Comparison of ENCODE assay signal across 25 cellular contexts in genomic region chr7:137848095-137848494, GRCh38. TPM values are rescaled to one million over a fixed set of nuclear protein-coding genes. Genes with fewer than 3 reads are reported as not detected.
DNase-seq lines count a peak whose midpoint lies in the region; ATAC-seq and FAIRE-seq lines count a peak whose summit lies in the region.
"Had no signal": no experiment of that assay in that cellular context is flagged by ENCODE, and none has a peak within 500 bp of the region (broad histone marks: within the 10 kb centered on the region; RNA-seq: fewer than 3 reads in every experiment).

No MANE protein-coding gene starts in this region.

- no peak overlapping the region for H3K9ac ChIP-seq in iPS-15b (ENCODE audit: low read depth, low read length)

- no peak for ATAC-seq in T-cell (replicated peaks in 1 of 4)

- H3K36me3 Mint-ChIP-seq in T-helper 2 cell treated with Interferon-gamma antibody and Interleukin-4, amounts not matched to agents 5 μg/mL and 100 μg/mL, for 36 hours (ENCODE audit: low read depth): no peaks in the 10 kb centered on the region
- H3K36me3 Mint-ChIP-seq in T-cell: no peaks in the 10 kb centered on the region
- H3K36me3 Mint-ChIP-seq: activated naive CD4-positive, alpha-beta T cell treated with anti-CD3 and anti-CD28 coated beads, Interleukin-2, amount 50 U/mL, for 24 hours had no signal

- H3K4me1 Mint-ChIP-seq in T-helper 2 cell treated with Interferon-gamma antibody and Interleukin-4, amounts not matched to agents 5 μg/mL and 100 μg/mL, for 36 hours (ENCODE audit: low read depth): peaks cover 2% of the 10 kb centered on the region
- peaks cover 0 to 9% (median 9%) of the 10 kb centered on the region in 3 donors for H3K4me1 Mint-ChIP-seq in T-cell

- no peaks in the 10 kb centered on the region for H3K36me3 ChIP-seq in iPS-15b (ENCODE audit: control insufficient read depth, insufficient read depth, low read length)
- H3K36me3 ChIP-seq: BE2C, upper lobe of left lung had no signal

- H3K27me3 ChIP-seq in iPS-15b (ENCODE audit: control insufficient read depth, insufficient read depth, low read length): peaks cover 44% of the 10 kb centered on the region
- H3K27me3 ChIP-seq: right atrium auricular region had no signal

- H3K27me3 Mint-ChIP-seq in T-helper 2 cell treated with Interferon-gamma antibody and Interleukin-4, amounts not matched to agents 5 μg/mL and 100 μg/mL, for 36 hours (ENCODE audit: low read depth): peaks cover 70% of the 10 kb centered on the region
- H3K27me3 Mint-ChIP-seq in T-cell: peaks cover 39 to 48% of the 10 kb centered on the region in 2 donors

- peaks cover 12% of the 10 kb centered on the region for H3K4me1 ChIP-seq in iPS-15b (ENCODE audit: control insufficient read depth, insufficient read depth, low read length)
- H3K4me1 ChIP-seq: A549, BE2C, foreskin keratinocyte had no signal

- no peak for FAIRE-seq in RCC 7860 (lab: Jason Lieb, UNC)
- FAIRE-seq: A549, G401.6 had no signal

- CTCF ChIA-PET in T-cell (lab: Charles Lee): no interaction called here

- DNase-seq in T-helper 2 cell treated with Interferon-gamma antibody and Interleukin-4, amounts not matched to agents 5 μg/mL and 100 μg/mL, for 36 hours (ENCODE audit: low spot score): no peak
- no peak for DNase-seq in T-helper 2 cell
- no peak for DNase-seq in T-cell
- peak; percentile 34 for DNase-seq in putamen (ENCODE audit: low spot score)
- no peak for DNase-seq in GM03348 (ENCODE audit: low spot score)
- DNase-seq in RCC 7860 (ENCODE audit: low spot score): no peak
- DNase-seq in NCI-H2081 treated with DMSO at 0.1 percent for 48 hours (lab: John Stamatoyannopoulos, UW): no peak
- DNase-seq: activated CD4-positive, alpha-beta T cell treated with anti-CD3 and anti-CD28 coated beads for 1 hour; activated CD8-positive, alpha-beta memory T cell treated with anti-CD3 and anti-CD28 coated beads for 24 hours; effector CD8-positive, alpha-beta T cell; foreskin keratinocyte; HCEC 1CT; NCI-H146; NCI-H2171; NCI-H526; stimulated activated CD4-positive, alpha-beta T cell treated with anti-CD3 and anti-CD28 coated beads, Interleukin-4, amount 100 ng/mL, for 4 hours; stomach; upper lobe of left lung had no signal

- H3K4me3 ChIP-seq in iPS-15b (ENCODE audit: low read depth, low read length): peak overlapping the region; percentile 71
- H3K4me3 ChIP-seq: A549 had no signal

- H3K9me3 ChIP-seq in iPS-15b (ENCODE audit: control insufficient read depth, insufficient read depth, low read length): no peaks in the 10 kb centered on the region
- H3K9me3 ChIP-seq: A549, BE2C, right atrium auricular region, stomach, upper lobe of left lung had no signal

- H3K4me3 Mint-ChIP-seq in T-helper 2 cell treated with Interferon-gamma antibody and Interleukin-4, amounts not matched to agents 5 μg/mL and 100 μg/mL, for 36 hours: peak overlapping the region; percentile 22
- peak overlapping the region in 2 of 3 donors; percentile 15 to 37 for H3K4me3 Mint-ChIP-seq in T-cell
- H3K4me3 Mint-ChIP-seq: activated naive CD4-positive, alpha-beta T cell treated with anti-CD3 and anti-CD28 coated beads, Interleukin-2, amount 50 U/mL, for 24 hours had no signal

- no peaks in the 10 kb centered on the region for H3K9me3 Mint-ChIP-seq in T-helper 2 cell treated with Interferon-gamma antibody and Interleukin-4, amounts not matched to agents 5 μg/mL and 100 μg/mL, for 36 hours
- no peaks in the 10 kb centered on the region for H3K9me3 Mint-ChIP-seq in T-cell
- H3K9me3 Mint-ChIP-seq: activated naive CD4-positive, alpha-beta T cell treated with anti-CD3 and anti-CD28 coated beads, Interleukin-2, amount 50 U/mL, for 24 hours had no signal

- no peak overlapping the region for H3K27ac Mint-ChIP-seq in T-helper 2 cell treated with Interferon-gamma antibody and Interleukin-4, amounts not matched to agents 5 μg/mL and 100 μg/mL, for 36 hours
- no peak overlapping the region for H3K27ac Mint-ChIP-seq in T-cell
- H3K27ac Mint-ChIP-seq: activated naive CD4-positive, alpha-beta T cell treated with anti-CD3 and anti-CD28 coated beads, Interleukin-2, amount 50 U/mL, for 24 hours had no signal

- POLR2A ChIA-PET in T-cell (lab: Charles Lee): no interaction called here

RNA-seq across cellular contexts. Expression of gene DGKI, which starts 1.3 kb away (rescaled TPM):
- not detected for total RNA-seq in T-cell
- total RNA-seq: foreskin keratinocyte, HT-29 had no signal
